2 cellular contexts compared by ENCODE assay signal in the genomic region with DNA sequence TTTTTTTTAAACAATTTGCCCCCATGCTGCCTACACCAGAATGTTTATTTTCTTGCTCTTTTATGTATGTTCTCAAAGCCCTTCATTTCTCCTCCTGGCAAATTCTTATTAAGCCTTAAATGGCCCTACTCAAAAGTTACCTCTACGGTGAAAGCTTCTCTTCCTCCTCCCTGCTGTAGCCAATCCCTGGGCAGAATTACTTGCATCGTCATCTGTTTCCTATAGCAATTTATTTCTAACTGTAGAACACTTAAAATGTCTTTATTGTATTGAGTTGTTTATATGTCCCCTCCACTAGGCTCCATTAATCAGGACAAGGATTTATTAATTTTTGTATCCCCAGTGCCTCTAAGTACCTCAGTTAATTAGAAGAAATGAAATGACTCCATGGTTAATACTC.
TF ChIP-seq lines count a peak whose summit lies in the region.

No MANE protein-coding gene starts in this region.

TF ChIP-seq in HEK293T, 16 proteins besides CTCF, POLR2A, EP300 and RAD21:
- TF ChIP-seq FOXM1 (IDR thresholded peaks at IDR 0.05; ENCODE audit: borderline replicate concordance) = no peak
- TF ChIP-seq, protein P1, sequence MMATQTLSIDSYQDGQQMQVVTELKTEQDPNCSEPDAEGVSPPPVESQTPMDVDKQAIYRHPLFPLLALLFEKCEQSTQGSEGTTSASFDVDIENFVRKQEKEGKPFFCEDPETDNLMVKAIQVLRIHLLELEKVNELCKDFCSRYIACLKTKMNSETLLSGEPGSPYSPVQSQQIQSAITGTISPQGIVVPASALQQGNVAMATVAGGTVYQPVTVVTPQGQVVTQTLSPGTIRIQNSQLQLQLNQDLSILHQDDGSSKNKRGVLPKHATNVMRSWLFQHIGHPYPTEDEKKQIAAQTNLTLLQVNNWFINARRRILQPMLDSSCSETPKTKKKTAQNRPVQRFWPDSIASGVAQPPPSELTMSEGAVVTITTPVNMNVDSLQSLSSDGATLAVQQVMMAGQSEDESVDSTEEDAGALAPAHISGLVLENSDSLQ (IDR thresholded peaks at IDR 0.05) = no peak
- no peak for TF ChIP-seq LEF1 (IDR thresholded peaks at IDR 0.05; ENCODE audit: borderline replicate concordance)
- no peak for TF ChIP-seq HDGF (IDR thresholded peaks at IDR 0.05; ENCODE audit: borderline replicate concordance)
- TF ChIP-seq FOXA1 (IDR thresholded peaks at IDR 0.05) = no peak
- TF ChIP-seq BHLHE40 (IDR thresholded peaks at IDR 0.05; ENCODE audit: borderline replicate concordance) = no peak
- no peak for TF ChIP-seq NFRKB (IDR thresholded peaks at IDR 0.05)
- TF ChIP-seq CTBP1 (IDR thresholded peaks at IDR 0.05; ENCODE audit: borderline replicate concordance) = no peak
- TF ChIP-seq SUZ12 (IDR thresholded peaks at IDR 0.05) = no peak
- TF ChIP-seq ARNT (IDR thresholded peaks at IDR 0.05) = no peak
- no peak for TF ChIP-seq ZNF384 (IDR thresholded peaks at IDR 0.05)
- no peak for TF ChIP-seq TARDBP (IDR thresholded peaks at IDR 0.05)
- TF ChIP-seq L3MBTL2 (conservative IDR thresholded peaks at IDR 0.05) = no peak
- TF ChIP-seq FOXK2 (IDR thresholded peaks at IDR 0.05) = no peak
- no peak for TF ChIP-seq SP1 (IDR thresholded peaks at IDR 0.05)
- no peak for TF ChIP-seq ELF4 (IDR thresholded peaks at IDR 0.05)

TF ChIP-seq in H1, 55 proteins besides CTCF, POLR2A, EP300 and RAD21 (continued from another document):
- TF ChIP-seq PHF8 (conservative IDR thresholded peaks at IDR 0.05; ENCODE audit: low read depth, low read length) (no peak), RFX5 (IDR thresholded peaks at IDR 0.05; ENCODE audit: borderline replicate concordance, low read depth, low read length) (peak; percentile 92)
